12 cellular contexts compared by ENCODE assay signal in genomic region chr11:2386591-2386990, GRCh38. TPM values are rescaled to one million over a fixed set of nuclear protein-coding genes. Genes with fewer than 3 reads are reported as not detected.
DNase-seq lines count a peak whose midpoint lies in the region; ATAC-seq, FAIRE-seq and TF ChIP-seq lines count a peak whose summit lies in the region.
"Had no signal": no experiment of that assay in that cellular context is flagged by ENCODE, and none has a peak within 500 bp of the region (broad histone marks: within the 10 kb centered on the region; RNA-seq: fewer than 3 reads in every experiment).

No MANE protein-coding gene starts in this region.

- H3K36me3 ChIP-seq in adipocyte (ENCODE audit: control insufficient read depth, insufficient read depth, low read length, severe bottlenecking) (peaks cover 14% of the 10 kb centered on the region), lung (ENCODE audit: control insufficient read depth in 2 of 2, insufficient read depth in 2 of 2, low read length in 2 of 2) (peaks cover 0 to 31% of the 10 kb centered on the region in 2 donors), stomach smooth muscle (ENCODE audit: control insufficient read depth in 2 of 2, insufficient read depth in 2 of 2, low read length in 2 of 2) (peaks cover 2 to 7% of the 10 kb centered on the region in 2 donors)

- H3K4me1 ChIP-seq in adipocyte (ENCODE audit: control insufficient read depth, insufficient read depth, low read length) (peaks cover 63% of the 10 kb centered on the region), lung (ENCODE audit: control insufficient read depth in 2 of 2, insufficient read depth in 2 of 2, low read length in 2 of 2) (peaks cover 9 to 57% of the 10 kb centered on the region in 2 donors), stomach smooth muscle (ENCODE audit: control insufficient read depth, insufficient read depth, low read length) (peaks cover 96% of the 10 kb centered on the region)

- H3K9me3 ChIP-seq in adipocyte (ENCODE audit: control insufficient read depth, low read length) (no peaks in the 10 kb centered on the region), lung (ENCODE audit: control insufficient read depth in 2 of 2, insufficient read depth in 1 of 2, low read length in 1 of 2) (no peaks in the 10 kb centered on the region), stomach smooth muscle (ENCODE audit: control insufficient read depth in 2 of 2, low read length in 2 of 2) (no peaks in the 10 kb centered on the region)

- 62 to 66% methylated on average over 9 of the region's 9 CpGs for WGBS in lung, 2 donors

- no peaks in the 10 kb centered on the region for H3K27me3 ChIP-seq in adipocyte (replicated peaks; ENCODE audit: control insufficient read depth, insufficient read depth, low read length)
- H3K27me3 ChIP-seq in lung (ENCODE audit: control insufficient read depth, insufficient read depth) = no peaks in the 10 kb centered on the region
- no peaks in the 10 kb centered on the region for H3K27me3 ChIP-seq in stomach smooth muscle (ENCODE audit: control insufficient read depth in 1 of 2, insufficient read depth in 2 of 2, low read length in 2 of 2)

- FAIRE-seq in GM12892 (lab: Jason Lieb, UNC) = peak; percentile 40

- H3K9ac ChIP-seq in adipocyte (ENCODE audit: low read length) (peak overlapping the region; percentile 61), stomach smooth muscle (ENCODE audit: low read length in 2 of 2) (peak overlapping the region; percentile 58 to 62)

- no peak for TF ChIP-seq CTCF in lung (IDR thresholded peaks at IDR 0.05; ENCODE audit: control extremely low read depth, extremely low read depth)

- no peak for TF ChIP-seq POLR2A in GM12892 (IDR thresholded peaks at IDR 0.05; ENCODE audit: low read depth, low read length)

- H3K27ac ChIP-seq in lung (ENCODE audit: low read depth in 1 of 2, low read length in 1 of 2) (peak overlapping the region; percentile 34 to 65), stomach smooth muscle (ENCODE audit: low read length) (peak overlapping the region; percentile 94)
- H3K27ac ChIP-seq: SK-N-MC had no signal

- no peak overlapping the region for H3K4me3 ChIP-seq in adipocyte (ENCODE audit: low read length)
- H3K4me3 ChIP-seq in lung = no peak overlapping the region
- H3K4me3 ChIP-seq in stomach smooth muscle (ENCODE audit: low read length in 2 of 2) = peak overlapping the region; percentile 31 to 44
- H3K4me3 ChIP-seq: SK-N-MC had no signal

- DNase-seq in GM12892 (ENCODE audit: insufficient read length) (no peak), adipocyte (ENCODE audit: low read depth) (no peak), lung (ENCODE audit: low spot score) (no peak), anterior cingulate cortex (lab: John Stamatoyannopoulos, UW) (no peak), NCI-H2081 treated with DMSO at 0.1 percent for 48 hours (lab: John Stamatoyannopoulos, UW) (no peak), ureter (ENCODE audit: low spot score) (no peak)
- DNase-seq: NCI-H446 treated with DMSO at 0.1 percent for 48 hours; stimulated activated naive CD8-positive, alpha-beta T cell treated with anti-CD3 and anti-CD28 coated beads, Interleukin-15, Interleukin-2, amounts not matched to agents 100 U/mL and 50 U/mL, for 24 hours had no signal

- ATAC-seq in lung (ENCODE audit: insufficient read depth, low FRiP score) (no peak), GM18519 (IDR thresholded peaks at IDR 0.05; ENCODE audit: low FRiP score, unreplicated experiment) (no peak)

RNA-seq across cellular contexts. Expression of gene CD81, which starts 9.5 kb away (rescaled TPM):
- 121 TPM for polyA plus RNA-seq in GM12892 (2012; ENCODE audit: missing spikeins)
- total RNA-seq in lung (100 to 1,000 TPM; 605 to 708 TPM), ureter (831 TPM)
- 100 to 1,000 TPM; 412 to 679 TPM for polyA plus RNA-seq in lung

RNA-seq across cellular contexts. Expression of gene TSSC4, which starts 14.0 kb away (rescaled TPM):
- 10.4 TPM for polyA plus RNA-seq in GM12892 (2012; ENCODE audit: missing spikeins)
- total RNA-seq in lung (10 to 100 TPM; 25.1 to 56.5 TPM), ureter (41.6 TPM)
- 10 to 100 TPM; 48.8 to 50.7 TPM for polyA plus RNA-seq in lung

RNA-seq across cellular contexts. Expression of gene TRPM5, which starts 57.7 kb away (rescaled TPM):
- not detected for polyA plus RNA-seq in GM12892 (2012; ENCODE audit: missing spikeins)
- total RNA-seq in lung (under 1 TPM; 0.18 to 0.20 TPM), ureter (0.60 TPM)
- polyA plus RNA-seq in lung = under 1 TPM; 0.02 to 0.04 TPM
- total RNA-seq: lower leg skin had no signal

RNA-seq across cellular contexts. Expression of gene KCNQ1, which starts 58.2 kb away (rescaled TPM):
- not detected for polyA plus RNA-seq in GM12892 (2012; ENCODE audit: missing spikeins)
- 10 to 100 TPM; 15.4 to 41.7 TPM for total RNA-seq in lung
- polyA plus RNA-seq in lung = 10 to 100 TPM; 23.5 to 29.0 TPM
- total RNA-seq in ureter = 63.0 TPM

Comparison
In these comparisons a context has a peak if more than half of its experiments do, and no peak if none do; other contexts are left out.
1. H3K4me3 ChIP-seq: peak in stomach smooth muscle (2 of 2); none in adipocyte (single experiment) and lung (single experiment).